ENCODE assay signal across 8 cellular contexts in the genomic region with DNA sequence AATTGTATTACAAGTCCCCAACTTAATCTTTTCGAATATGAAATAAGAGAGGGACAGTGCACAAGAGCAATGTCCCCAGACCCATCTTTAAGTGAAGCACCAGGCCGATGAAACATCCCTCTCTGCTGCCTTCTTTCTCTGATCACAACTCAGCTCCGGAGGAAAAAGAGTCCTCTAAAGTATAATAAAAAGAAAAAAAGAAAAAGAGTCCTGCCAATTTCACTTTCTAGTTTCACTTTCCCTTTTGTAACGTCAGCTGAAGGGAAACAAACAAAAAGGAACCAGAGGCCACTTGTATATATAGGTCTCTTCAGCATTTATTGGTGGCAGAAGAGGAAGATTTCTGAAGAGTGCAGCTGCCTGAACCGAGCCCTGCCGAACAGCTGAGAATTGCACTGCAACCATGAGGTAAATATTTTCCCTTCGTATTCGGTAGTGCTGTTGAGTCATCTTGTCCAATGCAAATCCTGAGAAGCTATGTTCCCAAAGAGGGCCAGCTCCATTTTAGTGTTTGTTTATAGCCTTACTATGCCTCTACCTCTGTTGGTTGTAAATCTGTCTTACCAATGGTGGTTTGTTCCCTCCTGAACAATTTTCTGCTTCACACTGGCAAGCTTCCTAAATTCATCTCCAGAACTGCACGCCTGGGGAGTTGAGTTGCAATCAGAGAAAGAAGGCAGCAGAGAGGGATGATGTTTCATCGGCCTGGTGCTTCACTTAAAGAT. TPM values are rescaled to one million over a fixed set of nuclear protein-coding genes. Genes with fewer than 3 reads are reported as not detected.
A peak's percentile ranks its signal among the peaks of the same experiment; 100 is the strongest.
DNase-seq lines count a peak whose midpoint lies in the region; ATAC-seq and TF ChIP-seq lines count a peak whose summit lies in the region.

A gene with protein sequence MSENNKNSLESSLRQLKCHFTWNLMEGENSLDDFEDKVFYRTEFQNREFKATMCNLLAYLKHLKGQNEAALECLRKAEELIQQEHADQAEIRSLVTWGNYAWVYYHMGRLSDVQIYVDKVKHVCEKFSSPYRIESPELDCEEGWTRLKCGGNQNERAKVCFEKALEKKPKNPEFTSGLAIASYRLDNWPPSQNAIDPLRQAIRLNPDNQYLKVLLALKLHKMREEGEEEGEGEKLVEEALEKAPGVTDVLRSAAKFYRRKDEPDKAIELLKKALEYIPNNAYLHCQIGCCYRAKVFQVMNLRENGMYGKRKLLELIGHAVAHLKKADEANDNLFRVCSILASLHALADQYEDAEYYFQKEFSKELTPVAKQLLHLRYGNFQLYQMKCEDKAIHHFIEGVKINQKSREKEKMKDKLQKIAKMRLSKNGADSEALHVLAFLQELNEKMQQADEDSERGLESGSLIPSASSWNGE (plus strand): TSS at position 326 of the 725 bp plus-strand sequence. CDS start 78 bp downstream, at position 404.

- peaks cover 14 to 16% of the 10 kb centered on the region in 2 experiments for H3K4me1 Mint-ChIP-seq in H9

- H4K8ac ChIP-seq in H9 (replicated peaks; ENCODE audit: insufficient read length, low read depth, low read length): no peak within 1 kb of the TSS

- H4K20me1 ChIP-seq in H9 (ENCODE audit: control insufficient read depth, insufficient read depth, insufficient read length): no peaks in the 10 kb centered on the region

- ATAC-seq in GM21723 (IDR thresholded peaks at IDR 0.05; ENCODE audit: unreplicated experiment) (peak; percentile 79), right lobe of liver (peak; percentile 73 to 86 (median 82))

- H2AFZ ChIP-seq in H9 (ENCODE audit: low read length): no peak within 1 kb of the TSS

- H3K27me3 ChIP-seq in right lobe of liver (no peaks in the 10 kb centered on the region), H9 (ENCODE audit: insufficient read depth, low read length) (no peaks in the 10 kb centered on the region)

- H4K91ac ChIP-seq in H9 (ENCODE audit: insufficient read length, low read depth, low read length): no peak within 1 kb of the TSS

- no peak within 1 kb of the TSS for H3K4me3 Mint-ChIP-seq in H9

- H2BK20ac ChIP-seq in H9 (ENCODE audit: low read depth, low read length, poor library complexity, severe bottlenecking): no peak within 1 kb of the TSS

- DNase-seq in GM10266 (ENCODE audit: extremely low spot score) (peak; percentile 47), LHCN-M2 (ENCODE audit: low read depth) (peak; percentile 93), SW480 (ENCODE audit: low spot score) (peak; percentile 55), cardiac fibroblast (ENCODE audit: low read depth in 2 of 2) (peak; percentile 75 to 83), right lobe of liver (peak in 1 of 3 donors; percentile 54), superior temporal gyrus (ENCODE audit: extremely low spot score) (peak; percentile 89), H9 (no peak)

- H2BK120ac ChIP-seq in H9 (ENCODE audit: low read depth, low read length, poor library complexity, severe bottlenecking): no peak within 1 kb of the TSS

- H3K18ac ChIP-seq in H9 (ENCODE audit: insufficient read length, low read depth, low read length): no peak within 1 kb of the TSS

- H3K27ac ChIP-seq in right lobe of liver: peak within 1 kb of the TSS; percentile 90 to 97 (median 97)
- no peak within 1 kb of the TSS for H3K27ac ChIP-seq in H9 (ENCODE audit: insufficient read length, low read depth, low read length)

- WGBS in right lobe of liver (ENCODE audit: insufficient coverage, low coverage, low lambda C conversion rate, missing lambda C conversion rate): under 1% methylated on average over 10 of the region's 10 CpGs
- no CpG with 5 or more reads among the region's 10 CpGs for WGBS in H9 (ENCODE audit: extremely low coverage, insufficient read length, low lambda C conversion rate)

- no peak within 1 kb of the TSS for H2BK5ac ChIP-seq in H9 (ENCODE audit: insufficient read length, low read length)

- peak within 1 kb of the TSS; percentile 29 to 48 for H3K4me3 ChIP-seq in cardiac fibroblast (replicated peaks in 1 of 2; ENCODE audit: low read depth in 2 of 2, low read length in 2 of 2)
- peak within 1 kb of the TSS; percentile 32 to 58 (median 58) for H3K4me3 ChIP-seq in right lobe of liver

- H3K4me1 ChIP-seq in right lobe of liver (peaks cover 0 to 22% (median 8%) of the 10 kb centered on the region in 4 donors), H9 (ENCODE audit: insufficient read depth, low read length) (peaks cover 3% of the 10 kb centered on the region)

- H3K23ac ChIP-seq in H9 (ENCODE audit: insufficient read length, low read depth, low read length): no peak within 1 kb of the TSS

- 0 out of 5 replicates have a peak, but pooled peaks cover 0 to 3% of the 10 kb centered on the region in 2 experiments for H3K9me3 Mint-ChIP-seq in H9

- H2BK15ac ChIP-seq in H9 (ENCODE audit: low read depth, low read length): no peak within 1 kb of the TSS

- H3K36me3 Mint-ChIP-seq in H9 (ENCODE audit: insufficient read depth in 1 of 3, low read depth in 3 of 3): peaks cover 0 to 2% (median 0%) of the 10 kb centered on the region in 3 experiments; a peak in 1 of 7 replicates

- TF ChIP-seq CTCF in GM10266 (IDR thresholded peaks at IDR 0.05; ENCODE audit: control insufficient read depth, insufficient read depth, low read depth, missing control alignments): no peak
- no peak for TF ChIP-seq CTCF in cardiac fibroblast (IDR thresholded peaks at IDR 0.05; ENCODE audit: low read depth, low read length)
- no peak for TF ChIP-seq CTCF in right lobe of liver (IDR thresholded peaks at IDR 0.05)
- no peak for TF ChIP-seq CTCF in H9 (conservative IDR thresholded peaks at IDR 0.05)

- H4K5ac ChIP-seq in H9 (ENCODE audit: insufficient read length, low read depth, low read length): no peak within 1 kb of the TSS

- H3K23me2 ChIP-seq in H9 (ENCODE audit: insufficient read length, low read depth, low read length, poor library complexity, severe bottlenecking): no peaks in the 10 kb centered on the region

- intact Hi-C loops in right lobe of liver (cut with DNase I): no loop called here

- peaks cover 0 to 11% (median 2%) of the 10 kb centered on the region in 4 donors for H3K36me3 ChIP-seq in right lobe of liver

- H3K9ac ChIP-seq in H9 (ENCODE audit: extremely low read depth, insufficient read length, low read length): no peak within 1 kb of the TSS

- H3K9me3 ChIP-seq in right lobe of liver: no peaks in the 10 kb centered on the region
- H3K9me3 ChIP-seq in H9 (ENCODE audit: control insufficient read depth, low read depth, low read length): no peaks in the 10 kb centered on the region

- H3K79me2 ChIP-seq in H9 (ENCODE audit: insufficient read depth, low read length): no peaks in the 10 kb centered on the region

- H3K4ac ChIP-seq in H9 (ENCODE audit: low read depth, low read length): no peak within 1 kb of the TSS

- no peak within 1 kb of the TSS for H2AK5ac ChIP-seq in H9 (ENCODE audit: insufficient read length, low read length)

- H3K27ac Mint-ChIP-seq in H9: peak within 1 kb of the TSS in 1 of 3 experiments; percentile 76; a peak in 3 of 7 replicates

- no peaks in the 10 kb centered on the region for H3K79me1 ChIP-seq in H9 (ENCODE audit: insufficient read depth, low read depth, low read length, poor library complexity, severe bottlenecking)

- no peaks in the 10 kb centered on the region; the same call in 1 of the 2 replicates for H3K27me3 Mint-ChIP-seq in H9 (ENCODE audit: low read depth)

- H3K56ac ChIP-seq in H9 (ENCODE audit: insufficient read length, low read depth, low read length): no peak within 1 kb of the TSS

- H3K14ac ChIP-seq in H9 (ENCODE audit: insufficient read depth, low read length): no peak within 1 kb of the TSS

- H3K4me2 ChIP-seq in H9 (ENCODE audit: insufficient read depth, insufficient read length, low read length): no peak within 1 kb of the TSS

- no peak within 1 kb of the TSS for H3T11ph ChIP-seq in H9 (ENCODE audit: low read length)

- no peak within 1 kb of the TSS for H2BK12ac ChIP-seq in H9 (ENCODE audit: insufficient read length, low read depth, low read length)

- peak; percentile 86 for TF ChIP-seq POLR2A in right lobe of liver (IDR thresholded peaks at IDR 0.05)

RNA-seq across cellular contexts. Expression of the gene that starts here (rescaled TPM):
- total RNA-seq in LHCN-M2 (2014; rRNA removed) (3.9 and 9.0 TPM in 2 replicates), right lobe of liver (10 to 100 TPM in 3 of 6 experiments, 1 to 10 TPM in 3; 4.7 to 12.4 (median 9.8) TPM), H9 (2021) (0.09 TPM in 1 of 2 replicates, not detected in the other)
- polyA plus RNA-seq in LHCN-M2 (2012): 1.6 TPM
